13 cellular contexts compared by ENCODE assay signal in genomic region chr4:126778348-126778747, GRCh38.
DNase-seq lines count a peak whose midpoint lies in the region; ATAC-seq and TF ChIP-seq lines count a peak whose summit lies in the region.
"Had no signal": no experiment of that assay in that cellular context is flagged by ENCODE, and none has a peak within 500 bp of the region (broad histone marks: within the 10 kb centered on the region; RNA-seq: fewer than 3 reads in every experiment).

No MANE protein-coding gene starts in this region.

- no peak for ATAC-seq in GM18519 (IDR thresholded peaks at IDR 0.05; ENCODE audit: low FRiP score, unreplicated experiment)
- ATAC-seq: right lobe of liver, Right ventricle myocardium inferior had no signal

- no peaks in the 10 kb centered on the region for H3K9me2 ChIP-seq in Karpas-422 (replicated peaks; ENCODE audit: insufficient read depth, low read length)

- TF ChIP-seq CTCF in OCI-LY3 (IDR thresholded peaks at IDR 0.05; ENCODE audit: low read depth, low read length) = no peak
- TF ChIP-seq CTCF in chondrocyte (IDR thresholded peaks at IDR 0.05) = no peak

- DNase-seq in EL (peak; percentile 72), chondrocyte (ENCODE audit: low spot score) (no peak), myocyte (ENCODE audit: low read depth) (peak; percentile 47), AML-193 (lab: John Stamatoyannopoulos, UW) (no peak), Karpas-422 (no peak)
- DNase-seq in activated naive CD4-positive, alpha-beta T cell treated with anti-CD3 and anti-CD28 coated beads for 36 hours = no peak
- DNase-seq: activated effector memory CD4-positive, alpha-beta T cell treated with Interleukin-2 at 50 U/mL for 16 hours; colonic mucosa; midbrain; right lobe of liver had no signal

- no peaks in the 10 kb centered on the region for H3K36me3 ChIP-seq in OCI-LY3 (replicated peaks; ENCODE audit: low read depth, low read length)
- no peaks in the 10 kb centered on the region for H3K36me3 ChIP-seq in Karpas-422 (ENCODE audit: insufficient read depth, low read length)
- H3K36me3 ChIP-seq: colonic mucosa, right lobe of liver had no signal

- H3K27ac ChIP-seq in OCI-LY3 (ENCODE audit: low read length) (no peak overlapping the region), Karpas-422 (ENCODE audit: low read length) (no peak overlapping the region)
- H3K27ac ChIP-seq: colonic mucosa, right lobe of liver had no signal

- H3K79me2 ChIP-seq in OCI-LY3 (ENCODE audit: low read length) = no peaks in the 10 kb centered on the region
- no peaks in the 10 kb centered on the region for H3K79me2 ChIP-seq in Karpas-422 (ENCODE audit: low read length)

- intact Hi-C loops in activated naive CD4-positive, alpha-beta T cell treated with anti-CD3 and anti-CD28 coated beads for 36 hours (cut with micrococcal nuclease) = no loop called here

- H3K27ac Mint-ChIP-seq in chondrocyte (ENCODE audit: unreplicated experiment) = peak overlapping the region; percentile 34
- no peak overlapping the region for H3K27ac Mint-ChIP-seq in activated naive CD4-positive, alpha-beta T cell treated with anti-CD3 and anti-CD28 coated beads for 36 hours

- H3K4me3 ChIP-seq in OCI-LY3 (ENCODE audit: low read length) (no peak overlapping the region), Karpas-422 (ENCODE audit: low read length) (no peak overlapping the region)
- H3K4me3 ChIP-seq: colonic mucosa, right lobe of liver had no signal

- H3K9me3 ChIP-seq in OCI-LY3 (ENCODE audit: insufficient read depth, low read length) (no peaks in the 10 kb centered on the region), Karpas-422 (ENCODE audit: low read length) (peaks cover 8% of the 10 kb centered on the region; the same call in 1 of the 2 replicates)
- H3K9me3 ChIP-seq: colonic mucosa, right lobe of liver had no signal

- H3K4me2 ChIP-seq in OCI-LY3 (ENCODE audit: low read length) (peak overlapping the region; percentile 33), Karpas-422 (ENCODE audit: low read depth, low read length, poor library complexity, severe bottlenecking) (no peak overlapping the region)

- H3K9ac ChIP-seq in OCI-LY3 (ENCODE audit: low read length) (no peak overlapping the region), Karpas-422 (ENCODE audit: low read length) (no peak overlapping the region)

- H3K36me3 Mint-ChIP-seq in chondrocyte (ENCODE audit: low read depth) = no peaks in the 10 kb centered on the region
- no peaks in the 10 kb centered on the region for H3K36me3 Mint-ChIP-seq in activated naive CD4-positive, alpha-beta T cell treated with anti-CD3 and anti-CD28 coated beads for 36 hours (ENCODE audit: low read depth)

- no peaks in the 10 kb centered on the region for H3K27me3 Mint-ChIP-seq in chondrocyte (ENCODE audit: low read depth)
- no peaks in the 10 kb centered on the region for H3K27me3 Mint-ChIP-seq in activated naive CD4-positive, alpha-beta T cell treated with anti-CD3 and anti-CD28 coated beads for 36 hours (ENCODE audit: low read depth)

- no peaks in the 10 kb centered on the region for H3K27me3 ChIP-seq in OCI-LY3 (ENCODE audit: low read depth, low read length)
- no peaks in the 10 kb centered on the region for H3K27me3 ChIP-seq in Karpas-422 (ENCODE audit: low read length)
- H3K27me3 ChIP-seq: colonic mucosa, right lobe of liver had no signal

- no peak overlapping the region for H3K4me3 Mint-ChIP-seq in chondrocyte (ENCODE audit: unreplicated experiment)
- H3K4me3 Mint-ChIP-seq in activated naive CD4-positive, alpha-beta T cell treated with anti-CD3 and anti-CD28 coated beads for 36 hours = no peak overlapping the region

- 0 out of 2 replicates have a peak overlapping the region, but pooled peaks have one; percentile 56 for H2AFZ ChIP-seq in OCI-LY3 (ENCODE audit: low read depth, low read length)
- no peak overlapping the region for H2AFZ ChIP-seq in Karpas-422 (ENCODE audit: low read length)

- no peaks in the 10 kb centered on the region for H4K20me1 ChIP-seq in OCI-LY3 (ENCODE audit: insufficient read depth, low read length)
- no peaks in the 10 kb centered on the region for H4K20me1 ChIP-seq in Karpas-422 (ENCODE audit: insufficient read depth, low read depth, low read length)

- H3K4me1 ChIP-seq in OCI-LY3 (ENCODE audit: low read length) (peaks cover 8% of the 10 kb centered on the region), Karpas-422 (ENCODE audit: low read length) (no peaks in the 10 kb centered on the region)
- H3K4me1 ChIP-seq: colonic mucosa, right lobe of liver had no signal

- H3K9me3 Mint-ChIP-seq in chondrocyte (ENCODE audit: low read depth) = peaks cover 3% of the 10 kb centered on the region
- H3K9me3 Mint-ChIP-seq in activated naive CD4-positive, alpha-beta T cell treated with anti-CD3 and anti-CD28 coated beads for 36 hours = no peaks in the 10 kb centered on the region

- CTCF ChIA-PET in activated naive CD4-positive, alpha-beta T cell treated with anti-CD3 and anti-CD28 coated beads for 36 hours (lab: Charles Lee) = no interaction called here

- H3K4me1 Mint-ChIP-seq in chondrocyte (ENCODE audit: low read depth) = peaks cover 28% of the 10 kb centered on the region
- no peaks in the 10 kb centered on the region for H3K4me1 Mint-ChIP-seq in activated naive CD4-positive, alpha-beta T cell treated with anti-CD3 and anti-CD28 coated beads for 36 hours (ENCODE audit: low read depth)

Comparison
In these comparisons a context has a peak if more than half of its experiments do, and no peak if none do; other contexts are left out.
1. DNase-seq: peak in EL (single experiment) and myocyte (single experiment); none in chondrocyte (single experiment), activated naive CD4-positive, alpha-beta T cell treated with anti-CD3 and anti-CD28 coated beads for 36 hours (single experiment), AML-193 (0 of 2) and Karpas-422 (single experiment).